ENCODE assay signal across 13 cellular contexts in the genomic region with DNA sequence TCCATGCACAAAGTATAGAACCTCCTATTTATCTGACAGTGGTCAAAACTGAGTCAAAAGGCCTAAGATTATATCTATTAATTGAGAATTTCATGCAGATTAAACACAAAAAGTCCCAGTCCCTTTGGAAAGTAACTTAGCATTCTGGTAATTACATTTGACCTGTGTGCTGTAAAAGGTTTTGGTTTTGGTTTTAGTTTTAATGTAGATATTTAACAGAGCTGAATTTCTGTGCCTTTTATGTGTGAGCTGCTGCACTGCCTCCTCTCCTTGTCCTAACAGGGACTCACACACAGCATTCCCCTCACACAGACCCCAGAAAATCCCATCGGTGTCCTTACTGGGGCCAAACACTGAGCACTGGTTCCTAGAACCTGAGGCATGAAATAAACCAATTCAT. TPM values are rescaled to one million over a fixed set of nuclear protein-coding genes. Genes with fewer than 3 reads are reported as not detected.
A peak's percentile ranks its signal among the peaks of the same experiment; 100 is the strongest.
DNase-seq lines count a peak whose midpoint lies in the region; ATAC-seq, FAIRE-seq and TF ChIP-seq lines count a peak whose summit lies in the region.
"Had no signal": no experiment of that assay in that cellular context is flagged by ENCODE, and none has a peak within 500 bp of the region (broad histone marks: within the 10 kb centered on the region; RNA-seq: fewer than 3 reads in every experiment).

No MANE protein-coding gene starts in this region.

- no peaks in the 10 kb centered on the region for H3K27me3 ChIP-seq in small intestine (ENCODE audit: control insufficient read depth in 2 of 2, insufficient read depth in 2 of 2, low read length in 2 of 2)

- no peaks in the 10 kb centered on the region for H3K4me1 ChIP-seq in small intestine (ENCODE audit: control insufficient read depth in 2 of 2, insufficient read depth in 1 of 2, low read depth in 1 of 2, low read length in 1 of 2)

- H3K27me3 Mint-ChIP-seq in activated CD8-positive, alpha-beta T cell treated with anti-CD3 and anti-CD28 coated beads for 36 hours, result peaks cover 14% of the 10 kb centered on the region

- TF ChIP-seq CTCF in activated CD8-positive, alpha-beta T cell treated with anti-CD3 and anti-CD28 coated beads for 36 hours (IDR thresholded peaks at IDR 0.05), result no peak

- H3K27ac Mint-ChIP-seq in activated CD8-positive, alpha-beta T cell treated with anti-CD3 and anti-CD28 coated beads for 36 hours, result no peak overlapping the region
- H3K27ac Mint-ChIP-seq: activated CD4-positive, alpha-beta T cell treated with anti-CD3 and anti-CD28 coated beads, Interleukin-2, amount 10 ng/mL, durations not matched to agents 24 days and 14 days had no signal

- intact Hi-C loops in activated CD8-positive, alpha-beta T cell treated with anti-CD3 and anti-CD28 coated beads for 36 hours (cut with micrococcal nuclease), result loop anchor here (10.0 kb wide), 1 partner anchor 172 kb away; the partner anchor contains the start of gene SLC44A1

- H3K9me3 ChIP-seq in small intestine (ENCODE audit: control insufficient read depth, low read depth), result no peaks in the 10 kb centered on the region

- no peak for FAIRE-seq in small intestine (lab: Jason Lieb, UNC)
- FAIRE-seq: endometrium, kidney had no signal

- WGBS in small intestine, 3 donors, result 56 to 78% (median 67%) methylated on average over 1 of the region's 1 CpG

- DNase-seq in small intestine, result peak; percentile 12
- no peak for DNase-seq in NCI-H345 (lab: John Stamatoyannopoulos, UW)
- DNase-seq in activated CD8-positive, alpha-beta T cell treated with anti-CD3 and anti-CD28 coated beads for 36 hours, result no peak
- DNase-seq: activated CD4-positive, alpha-beta T cell treated with anti-CD3 and anti-CD28 coated beads, Interleukin-2, amount 10 ng/mL, durations not matched to agents 24 days and 14 days; activated effector memory CD4-positive, alpha-beta T cell treated with anti-CD3 and anti-CD28 coated beads, Interleukin-2, amount 50 U/mL, for 16 hours; CD4-positive, alpha-beta memory T cell; kidney; OCI-M1 had no signal

- no peak overlapping the region for H3K4me3 ChIP-seq in small intestine (ENCODE audit: low read depth in 1 of 2, low read length in 2 of 2)

- no peaks in the 10 kb centered on the region for H3K36me3 ChIP-seq in small intestine (ENCODE audit: control insufficient read depth in 2 of 2, insufficient read depth in 2 of 2, low read length in 2 of 2)

- POLR2A ChIA-PET in activated CD8-positive, alpha-beta T cell treated with anti-CD3 and anti-CD28 coated beads for 36 hours (lab: Charles Lee), result no interaction called here

- H3K9me3 Mint-ChIP-seq in activated CD8-positive, alpha-beta T cell treated with anti-CD3 and anti-CD28 coated beads for 36 hours, result peaks cover 3% of the 10 kb centered on the region
- H3K9me3 Mint-ChIP-seq: activated CD4-positive, alpha-beta T cell treated with anti-CD3 and anti-CD28 coated beads, Interleukin-2, amount 10 ng/mL, durations not matched to agents 24 days and 14 days had no signal

- H3K4me3 Mint-ChIP-seq in activated CD8-positive, alpha-beta T cell treated with anti-CD3 and anti-CD28 coated beads for 36 hours, result no peak overlapping the region
- H3K4me3 Mint-ChIP-seq: activated CD4-positive, alpha-beta T cell treated with anti-CD3 and anti-CD28 coated beads, Interleukin-2, amount 10 ng/mL, durations not matched to agents 24 days and 14 days; CD4-positive, alpha-beta memory T cell had no signal

- CTCF ChIA-PET in activated CD8-positive, alpha-beta T cell treated with anti-CD3 and anti-CD28 coated beads for 36 hours (lab: Charles Lee), result interaction anchor here (1.2 to 3.0 kb wide), 3 partner anchors 15 to 257 kb away, joined by 4 to 18 read pairs (median 7); no protein-coding TSS in a partner anchor

- peak; percentile 79 for ATAC-seq in GM18909 (IDR thresholded peaks at IDR 0.05; ENCODE audit: poor library complexity, unreplicated experiment)
- ATAC-seq in GM21786 (IDR thresholded peaks at IDR 0.05; ENCODE audit: unreplicated experiment), result peak; percentile 86
- ATAC-seq in HG03159 (IDR thresholded peaks at IDR 0.05; ENCODE audit: unreplicated experiment), result peak; percentile 71
- ATAC-seq in activated CD8-positive, alpha-beta T cell treated with anti-CD3 and anti-CD28 coated beads for 36 hours, result no peak
- no peak for ATAC-seq in HG03469 (IDR thresholded peaks at IDR 0.05; ENCODE audit: unreplicated experiment)

- H3K4me1 Mint-ChIP-seq in activated CD8-positive, alpha-beta T cell treated with anti-CD3 and anti-CD28 coated beads for 36 hours (ENCODE audit: low read depth), result peaks cover 3% of the 10 kb centered on the region
- H3K4me1 Mint-ChIP-seq: CD4-positive, alpha-beta memory T cell had no signal

- H3K27ac ChIP-seq in small intestine (ENCODE audit: low read depth in 1 of 2, low read length in 1 of 2), result no peak overlapping the region

- H3K36me3 Mint-ChIP-seq in activated CD8-positive, alpha-beta T cell treated with anti-CD3 and anti-CD28 coated beads for 36 hours (ENCODE audit: low read depth), result no peaks in the 10 kb centered on the region
- H3K36me3 Mint-ChIP-seq: CD4-positive, alpha-beta memory T cell had no signal

RNA-seq across cellular contexts. Expression of gene FSD1L, which starts 31.0 kb away (rescaled TPM):
- polyA plus RNA-seq in small intestine, result 1 to 10 TPM; 2.2 to 3.3 (median 2.7) TPM
- total RNA-seq in activated CD8-positive, alpha-beta T cell treated with anti-CD3 and anti-CD28 coated beads for 36 hours, result 1 to 10 TPM; 1.3 TPM

Comparison
In these comparisons a context has a peak if more than half of its experiments do, and no peak if none do; other contexts are left out.
1. ATAC-seq: peak in GM18909 (single experiment), GM21786 (single experiment) and HG03159 (single experiment); none in activated CD8-positive, alpha-beta T cell treated with anti-CD3 and anti-CD28 coated beads for 36 hours (single experiment) and HG03469 (single experiment).